Comparison of ENCODE assay signal across 8 cellular contexts in genomic region chr2:181656450-181657261, GRCh38. TPM values are rescaled to one million over a fixed set of nuclear protein-coding genes. Genes with fewer than 3 reads are reported as not detected.
DNase-seq lines count a peak whose midpoint lies in the region; ATAC-seq and TF ChIP-seq lines count a peak whose summit lies in the region.

CERKL (minus strand) TSS chr2:181657105; CDS start chr2:181657006, 99 bp downstream.

- DNase-seq in EH (ENCODE audit: low read depth) (peak; percentile 43), SKM-1 (lab: John Stamatoyannopoulos, UW; ENCODE audit: unreplicated experiment) (peak; percentile 22), mesothelial cell of epicardium (ENCODE audit: low spot score in 2 of 2, unreplicated experiment in 2 of 2) (peak in 1 of 2 experiments; percentile 40), ureter (ENCODE audit: low spot score) (peak; percentile 44), SHP77 treated with DMSO at 0.1 percent for 48 hours (lab: John Stamatoyannopoulos, UW) (no peak)
- no peak for DNase-seq in effector memory CD8-positive, alpha-beta T cell

- H3K36me3 Mint-ChIP-seq in effector memory CD8-positive, alpha-beta T cell (ENCODE audit: insufficient read depth): no peaks in the 10 kb centered on the region
- no peaks in the 10 kb centered on the region for H3K36me3 Mint-ChIP-seq in mesothelial cell of epicardium

- peak; percentile 93 for ATAC-seq in GM19438 (IDR thresholded peaks at IDR 0.05; ENCODE audit: low read depth, unreplicated experiment)
- peak; percentile 70 for ATAC-seq in HG03378 (IDR thresholded peaks at IDR 0.05; ENCODE audit: unreplicated experiment)
- peak; percentile 50 for ATAC-seq in effector memory CD8-positive, alpha-beta T cell (replicated peaks)

- H3K27me3 Mint-ChIP-seq in effector memory CD8-positive, alpha-beta T cell: peaks cover 75 to 93% of the 10 kb centered on the region in 2 donors
- H3K27me3 Mint-ChIP-seq in mesothelial cell of epicardium (ENCODE audit: low read depth): peaks cover 87% of the 10 kb centered on the region

- H3K4me3 Mint-ChIP-seq in effector memory CD8-positive, alpha-beta T cell: peak within 1 kb of the TSS; percentile 83 to 86
- H3K4me3 Mint-ChIP-seq in mesothelial cell of epicardium: peak within 1 kb of the TSS; percentile 66

- H3K4me1 Mint-ChIP-seq in effector memory CD8-positive, alpha-beta T cell (ENCODE audit: low read depth in 2 of 2): peaks cover 4 to 6% of the 10 kb centered on the region in 2 donors
- peaks cover 9% of the 10 kb centered on the region for H3K4me1 Mint-ChIP-seq in mesothelial cell of epicardium

- TF ChIP-seq CTCF in mesothelial cell of epicardium (IDR thresholded peaks at IDR 0.05; ENCODE audit: unreplicated experiment): no peak

- no peaks in the 10 kb centered on the region for H3K9me3 Mint-ChIP-seq in effector memory CD8-positive, alpha-beta T cell
- no peaks in the 10 kb centered on the region for H3K9me3 Mint-ChIP-seq in mesothelial cell of epicardium

- H3K27ac Mint-ChIP-seq in effector memory CD8-positive, alpha-beta T cell: no peak within 1 kb of the TSS
- H3K27ac Mint-ChIP-seq in mesothelial cell of epicardium: no peak within 1 kb of the TSS

RNA-seq across cellular contexts. Expression of gene CERKL, which starts in this region (rescaled TPM):
- total RNA-seq in mesothelial cell of epicardium (not detected in 3 replicates), ureter (0.29 TPM)

Comparison
In these comparisons a context has a peak if more than half of its experiments do, and no peak if none do; other contexts are left out.
1. Peak in DNase-seq in ureter; RNA of the gene not detected or under 1 TPM.
2. DNase-seq: peak in EH (single experiment) and SKM-1 (single experiment); none in effector memory CD8-positive, alpha-beta T cell (0 of 3) and SHP77 treated with DMSO at 0.1 percent for 48 hours (single experiment).
3. Peak in every context shown above with its lines, with median percentiles within 50 percentile points of each other: ATAC-seq.